Comparison of ENCODE assay signal across 19 cellular contexts in genomic region chr14:63398952-63399351, GRCh38.
DNase-seq lines count a peak whose midpoint lies in the region; ATAC-seq and FAIRE-seq lines count a peak whose summit lies in the region.
"Had no signal": no experiment of that assay in that cellular context is flagged by ENCODE, and none has a peak within 500 bp of the region (broad histone marks: within the 10 kb centered on the region; RNA-seq: fewer than 3 reads in every experiment).

No MANE protein-coding gene starts in this region.

- no peak for ATAC-seq in HG02870 (IDR thresholded peaks at IDR 0.05; ENCODE audit: unreplicated experiment)
- ATAC-seq: GM23338 had no signal

- peak; percentile 56 for FAIRE-seq in GM18507 (lab: Jason Lieb, UNC)
- FAIRE-seq: D721Med had no signal

- H3K4me3 Mint-ChIP-seq in activated T-cell treated with anti-CD3 and anti-CD28 coated beads, Interleukin-2, amount 50 U/mL, for 24 hours, result no peak overlapping the region
- H3K4me3 Mint-ChIP-seq: CD4-positive, alpha-beta memory T cell; GM23338; H9; HFFc6 had no signal

- no peaks in the 10 kb centered on the region for H3K27me3 ChIP-seq in effector memory CD4-positive, alpha-beta T cell (replicated peaks; ENCODE audit: control insufficient read depth, insufficient read depth, low read length, poor library complexity, severe bottlenecking)

- no peaks in the 10 kb centered on the region for H3K27me3 Mint-ChIP-seq in activated T-cell treated with anti-CD3 and anti-CD28 coated beads, Interleukin-2, amount 50 U/mL, for 24 hours
- H3K27me3 Mint-ChIP-seq: CD4-positive, alpha-beta memory T cell had no signal

- H3K9me3 ChIP-seq in effector memory CD4-positive, alpha-beta T cell (ENCODE audit: control insufficient read depth, low read length), result no peaks in the 10 kb centered on the region

- peak overlapping the region; percentile 44 for H3K27ac Mint-ChIP-seq in activated T-cell treated with anti-CD3 and anti-CD28 coated beads, Interleukin-2, amount 50 U/mL, for 24 hours
- H3K27ac Mint-ChIP-seq: GM23338, H9, HFFc6 had no signal

- no peak overlapping the region for H3K27ac ChIP-seq in effector memory CD4-positive, alpha-beta T cell (ENCODE audit: insufficient read depth, low read length, poor library complexity, severe bottlenecking)

- no peak for DNase-seq in activated T-cell treated with anti-CD3 and anti-CD28 coated beads, Interleukin-2, amount 50 U/mL, for 24 hours
- DNase-seq in activated T-cell treated with anti-CD3 and anti-CD28 coated beads, Interleukin-2, amount 50 U/mL, for 1 hour, result no peak
- no peak for DNase-seq in GM18507 (ENCODE audit: extremely low spot score, insufficient read length, low read depth)
- peak; percentile 32 for DNase-seq in MV-4-11 (lab: John Stamatoyannopoulos, UW)
- DNase-seq in T-helper 1 cell, result no peak
- no peak for DNase-seq in effector memory CD4-positive, alpha-beta T cell
- DNase-seq: 8988T; AML-193; C1 segment of cervical spinal cord; CD4-positive, alpha-beta memory T cell; COR-L47; DMS153; DND-41; GDM1; H9; HFFc6 had no signal

- H3K4me1 ChIP-seq in effector memory CD4-positive, alpha-beta T cell (ENCODE audit: control insufficient read depth, insufficient read depth, low read length, poor library complexity, severe bottlenecking), result no peaks in the 10 kb centered on the region

- H3K36me3 ChIP-seq in effector memory CD4-positive, alpha-beta T cell (ENCODE audit: control insufficient read depth, insufficient read depth, low read length), result peaks cover 21% of the 10 kb centered on the region

- H3K9me3 Mint-ChIP-seq in activated T-cell treated with anti-CD3 and anti-CD28 coated beads, Interleukin-2, amount 50 U/mL, for 24 hours, result peaks cover 3% of the 10 kb centered on the region
- H3K9me3 Mint-ChIP-seq: H9, HFFc6 had no signal

- peaks cover 13% of the 10 kb centered on the region for H3K4me1 Mint-ChIP-seq in activated T-cell treated with anti-CD3 and anti-CD28 coated beads, Interleukin-2, amount 50 U/mL, for 24 hours (ENCODE audit: low read depth)

- H3K4me3 ChIP-seq in effector memory CD4-positive, alpha-beta T cell (ENCODE audit: insufficient read depth, low read depth, low read length, poor library complexity, severe bottlenecking), result no peak overlapping the region
- H3K4me3 ChIP-seq: GM23338 had no signal

- peaks cover 42% of the 10 kb centered on the region for H3K36me3 Mint-ChIP-seq in activated T-cell treated with anti-CD3 and anti-CD28 coated beads, Interleukin-2, amount 50 U/mL, for 24 hours (ENCODE audit: low read depth)
